ENCODE assay signal across 1 cellular context in genomic region chr1:95097426-95097825, GRCh38.
TF ChIP-seq lines count a peak whose summit lies in the region.

No MANE protein-coding gene starts in this region.

TF ChIP-seq in HepG2, 621 proteins besides CTCF, POLR2A, EP300 and RAD21 (continued from another document):
- TF ChIP-seq, protein P1, sequence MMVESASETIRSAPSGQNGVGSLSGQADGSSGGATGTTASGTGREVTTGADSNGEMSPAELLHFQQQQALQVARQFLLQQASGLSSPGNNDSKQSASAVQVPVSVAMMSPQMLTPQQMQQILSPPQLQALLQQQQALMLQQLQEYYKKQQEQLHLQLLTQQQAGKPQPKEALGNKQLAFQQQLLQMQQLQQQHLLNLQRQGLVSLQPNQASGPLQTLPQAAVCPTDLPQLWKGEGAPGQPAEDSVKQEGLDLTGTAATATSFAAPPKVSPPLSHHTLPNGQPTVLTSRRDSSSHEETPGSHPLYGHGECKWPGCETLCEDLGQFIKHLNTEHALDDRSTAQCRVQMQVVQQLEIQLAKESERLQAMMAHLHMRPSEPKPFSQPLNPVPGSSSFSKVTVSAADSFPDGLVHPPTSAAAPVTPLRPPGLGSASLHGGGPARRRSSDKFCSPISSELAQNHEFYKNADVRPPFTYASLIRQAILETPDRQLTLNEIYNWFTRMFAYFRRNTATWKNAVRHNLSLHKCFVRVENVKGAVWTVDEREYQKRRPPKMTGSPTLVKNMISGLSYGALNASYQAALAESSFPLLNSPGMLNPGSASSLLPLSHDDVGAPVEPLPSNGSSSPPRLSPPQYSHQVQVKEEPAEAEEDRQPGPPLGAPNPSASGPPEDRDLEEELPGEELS (CRISPR knock-in tag; IDR thresholded peaks at IDR 0.05): no peak
- TF ChIP-seq ATF5 (CRISPR knock-in tag; IDR thresholded peaks at IDR 0.05; ENCODE audit: low read depth) (no peak), HNF1B (CRISPR knock-in tag; IDR thresholded peaks at IDR 0.05) (no peak), CEBPG (CRISPR knock-in tag; IDR thresholded peaks at IDR 0.05) (no peak), ZNF121 (CRISPR knock-in tag; IDR thresholded peaks at IDR 0.05) (no peak), ARNTL (CRISPR knock-in tag; IDR thresholded peaks at IDR 0.05) (no peak), MTA1 (CRISPR knock-in tag; IDR thresholded peaks at IDR 0.05; ENCODE audit: borderline replicate concordance) (no peak), RFX1 (IDR thresholded peaks at IDR 0.05) (no peak)
